Comparison of ENCODE assay signal across 1 cellular context in genomic region chr20:53609501-53610445, GRCh38.
TF ChIP-seq lines count a peak whose summit lies in the region.

No MANE protein-coding gene starts in this region.

TF ChIP-seq in GM12878, 131 proteins besides CTCF, POLR2A, EP300 and RAD21 (continued from another document):
- TF ChIP-seq NBN (IDR thresholded peaks at IDR 0.05): 0 out of 2 replicates have a peak, but pooled peaks have one; percentile 39
- TF ChIP-seq EED (IDR thresholded peaks at IDR 0.05; ENCODE audit: low read depth): peak; percentile 65
- TF ChIP-seq NR2F1 (conservative IDR thresholded peaks at IDR 0.05): no peak
- TF ChIP-seq IKZF1 (conservative IDR thresholded peaks at IDR 0.05): peak; percentile 52
- peak; percentile 45 to 46; a peak in 1 of 4 replicates for TF ChIP-seq IKZF2 (IDR thresholded peaks at IDR 0.05)
- TF ChIP-seq TAF1 (IDR thresholded peaks at IDR 0.05; ENCODE audit: borderline replicate concordance, low read depth, low read length): 0 out of 2 replicates have a peak, but pooled peaks have one; percentile 29
- peak; percentile 61 to 90; a peak in 3 of 4 replicates for TF ChIP-seq ETV6 (conservative IDR thresholded peaks at IDR 0.05 in 1 of 2, IDR thresholded peaks at IDR 0.05 in 1 of 2; ENCODE audit: borderline replicate concordance in 1 of 2, low read depth in 1 of 2)
- TF ChIP-seq ZNF687 (IDR thresholded peaks at IDR 0.05): peak; percentile 16; the same call in 1 of the 2 replicates
- peak; percentile 75 for TF ChIP-seq CHD2 (IDR thresholded peaks at IDR 0.05; ENCODE audit: borderline replicate concordance, low read depth, low read length)
- peak; percentile 58; the same call in 1 of the 2 replicates for TF ChIP-seq RB1 (IDR thresholded peaks at IDR 0.05; ENCODE audit: borderline replicate concordance)
- TF ChIP-seq JUNB (IDR thresholded peaks at IDR 0.05): peak; percentile 2; the same call in 1 of the 2 replicates
- TF ChIP-seq YY1 (IDR thresholded peaks at IDR 0.05; ENCODE audit: low read depth, low read length): peak; percentile 42; the same call in 1 of the 2 replicates
- peak; percentile 64 for TF ChIP-seq MTA2 (IDR thresholded peaks at IDR 0.05; ENCODE audit: low read depth)
- peak; percentile 58 for TF ChIP-seq FOXK2 (IDR thresholded peaks at IDR 0.05)
- peak; percentile 31; the same call in 1 of the 2 replicates for TF ChIP-seq CREM (IDR thresholded peaks at IDR 0.05; ENCODE audit: low read depth)
- 0 out of 2 replicates have a peak, but pooled peaks have one; percentile 11 for TF ChIP-seq ZNF592 (IDR thresholded peaks at IDR 0.05)
- TF ChIP-seq ZBTB40 (IDR thresholded peaks at IDR 0.05; ENCODE audit: borderline replicate concordance): 0 out of 2 replicates have a peak, but pooled peaks have one; percentile 13
- peak; percentile 58 for TF ChIP-seq NFXL1 (IDR thresholded peaks at IDR 0.05; ENCODE audit: borderline replicate concordance)
- TF ChIP-seq RUNX3 (IDR thresholded peaks at IDR 0.05; ENCODE audit: low read length): peak; percentile 75
- no peak for TF ChIP-seq HDGF (IDR thresholded peaks at IDR 0.05)
- TF ChIP-seq HDAC6 (IDR thresholded peaks at IDR 0.05; ENCODE audit: unreplicated experiment): no peak
- no peak for TF ChIP-seq SREBF2 (IDR thresholded peaks at IDR 0.05; ENCODE audit: low read length)
- TF ChIP-seq LARP7 (IDR thresholded peaks at IDR 0.05): no peak
TF ChIP-seq in GM12878: peak in this region for 23.
